Comparison of ENCODE assay signal across 8 cellular contexts in the genomic region with DNA sequence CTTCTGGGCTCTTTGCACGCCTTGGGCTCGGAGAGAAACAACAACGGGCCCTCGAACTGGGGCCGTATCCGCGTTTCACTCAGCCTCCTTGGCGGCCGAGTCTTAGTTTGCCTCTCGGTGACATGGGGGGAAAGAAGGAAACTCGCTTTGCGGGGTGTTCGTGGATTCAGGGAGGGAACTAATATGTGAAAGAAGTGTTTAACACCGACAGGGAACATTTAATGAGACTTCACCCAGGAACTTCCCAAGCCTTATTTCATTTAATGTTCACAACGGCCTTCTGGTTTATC. TPM values are rescaled to one million over a fixed set of nuclear protein-coding genes. Genes with fewer than 3 reads are reported as not detected.
DNase-seq lines count a peak whose midpoint lies in the region; TF ChIP-seq lines count a peak whose summit lies in the region.

No MANE protein-coding gene starts in this region.

- peak overlapping the region; percentile 97 for H3K4me3 Mint-ChIP-seq in activated T-cell treated with anti-CD3 and anti-CD28 coated beads, Interleukin-2, amount 50 U/mL, for 24 hours

- no peaks in the 10 kb centered on the region for H3K9me3 ChIP-seq in thymus (ENCODE audit: control insufficient read depth)

- no peaks in the 10 kb centered on the region for H3K27me3 Mint-ChIP-seq in activated T-cell treated with anti-CD3 and anti-CD28 coated beads, Interleukin-2, amount 50 U/mL, for 24 hours

- intact Hi-C loops in lower leg skin (cut with DNase I; ENCODE audit: low total_unique reads) = no loop called here

- H3K36me3 Mint-ChIP-seq in activated T-cell treated with anti-CD3 and anti-CD28 coated beads, Interleukin-2, amount 50 U/mL, for 24 hours (ENCODE audit: low read depth) = peaks cover 65% of the 10 kb centered on the region

- peak overlapping the region; percentile 95 for H3K27ac ChIP-seq in thymus (ENCODE audit: low read depth)

- peak overlapping the region; percentile 99 for H3K27ac Mint-ChIP-seq in activated T-cell treated with anti-CD3 and anti-CD28 coated beads, Interleukin-2, amount 50 U/mL, for 24 hours

- H3K4me1 Mint-ChIP-seq in activated T-cell treated with anti-CD3 and anti-CD28 coated beads, Interleukin-2, amount 50 U/mL, for 24 hours (ENCODE audit: low read depth) = peaks cover 70% of the 10 kb centered on the region

- peaks cover 16% of the 10 kb centered on the region for H3K4me1 ChIP-seq in thymus (ENCODE audit: control insufficient read depth, insufficient read depth, low read length)

- in situ Hi-C loops in astrocyte of the cerebellum (cut with HindIII; ENCODE audit: low sequenced_read_pairs) = loop anchor here (5.0 kb wide), 1 partner anchor 102 kb away; no protein-coding TSS in a partner anchor

- peaks cover 6% of the 10 kb centered on the region for H3K36me3 ChIP-seq in thymus (ENCODE audit: control insufficient read depth, insufficient read depth)

- DNase-seq in activated T-cell treated with anti-CD3 and anti-CD28 coated beads, Interleukin-2, amount 50 U/mL, for 24 hours = no peak
- DNase-seq in activated T-cell treated with anti-CD3 and anti-CD28 coated beads for 4 hours (no peak), astrocyte of the cerebellum (ENCODE audit: low read depth) (no peak), lower leg skin (ENCODE audit: low spot score in 2 of 2) (no peak), NCI-H128 (lab: John Stamatoyannopoulos, UW; ENCODE audit: unreplicated experiment) (no peak), epidermal melanocyte (ENCODE audit: insufficient read length, low spot score) (no peak), SKM-1 (lab: John Stamatoyannopoulos, UW; ENCODE audit: unreplicated experiment) (no peak)

- 1% methylated on average over 13 to 15 of the region's 15 CpGs for WGBS in lower leg skin, 2 donors
- 0% methylated on average over 15 of the region's 15 CpGs for WGBS in thymus

- TF ChIP-seq CTCF in astrocyte of the cerebellum (IDR thresholded peaks at IDR 0.05; ENCODE audit: low read depth, low read length, missing control alignments) (no peak), lower leg skin (IDR thresholded peaks at IDR 0.05) (no peak)

- H3K9me3 Mint-ChIP-seq in activated T-cell treated with anti-CD3 and anti-CD28 coated beads, Interleukin-2, amount 50 U/mL, for 24 hours = no peaks in the 10 kb centered on the region

- TF ChIP-seq POLR2A in lower leg skin (IDR thresholded peaks at IDR 0.05) = no peak

- H3K27me3 ChIP-seq in thymus (ENCODE audit: control insufficient read depth, insufficient read depth) = no peaks in the 10 kb centered on the region

- H3K4me3 ChIP-seq in astrocyte of the cerebellum (ENCODE audit: low read depth, low read length) = peak overlapping the region; percentile 94
- peak overlapping the region; percentile 77 for H3K4me3 ChIP-seq in lower leg skin (ENCODE audit: low read depth, poor library complexity, severe bottlenecking)
- peak overlapping the region; percentile 78 for H3K4me3 ChIP-seq in thymus (ENCODE audit: low read length)

RNA-seq across cellular contexts. Expression of a gene that starts 0.9 kb away (rescaled TPM):
- total RNA-seq in lower leg skin = 100 to 1,000 TPM in 1 of 4 donors, 10 to 100 TPM in 3; 92.2 to 113 (median 98.6) TPM
- polyA plus RNA-seq in thymus = 131 TPM
